In the genomic region with DNA sequence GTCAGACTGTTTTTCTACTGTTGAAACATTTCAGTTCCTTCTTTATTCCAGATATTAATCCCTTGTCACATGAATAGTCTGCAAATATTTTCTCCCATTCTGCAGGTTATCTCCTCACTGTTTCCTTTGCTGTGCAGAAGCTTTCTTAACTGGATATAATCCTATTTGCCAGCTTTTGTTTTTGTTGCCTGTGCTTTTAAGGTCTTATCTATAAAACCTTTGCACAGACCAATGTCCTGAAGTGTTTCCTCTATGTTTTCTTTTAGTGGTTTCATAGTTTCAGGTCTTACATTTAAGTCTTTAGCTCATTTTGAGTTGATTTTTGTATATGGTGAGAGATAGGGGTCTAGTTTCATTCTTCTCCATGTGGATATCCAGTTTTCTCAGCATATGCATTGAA, we compare ENCODE assay signal across 20 cellular contexts.
"Had no signal": no experiment of that assay in that cellular context is flagged by ENCODE, and none has a peak within 500 bp of the region (broad histone marks: within the 10 kb centered on the region; RNA-seq: fewer than 3 reads in every experiment).

No MANE protein-coding gene starts in this region.

- H3K27ac ChIP-seq: esophagus squamous epithelium, right atrium auricular region, suprapubic skin, transverse colon, vagina had no signal

- H3K4me1 ChIP-seq: esophagus squamous epithelium, right atrium auricular region, suprapubic skin had no signal

- H3K9me3 Mint-ChIP-seq: activated CD4-positive, alpha-beta memory T cell treated with anti-CD3 and anti-CD28 coated beads for 36 hours; activated T-helper 1 cell treated with anti-CD3 and anti-CD28 coated beads, Interleukin-12 subunit alpha, Interleukin-12 subunit beta, Interleukin-2, Interleukin-4 antibody, amounts not matched to agents 30 ng/mL and 10 ng/mL and 1 ng/mL, durations not matched to agents 14 hours and 24 hours and 36 hours; naive B cell; stimulated activated naive CD8-positive, alpha-beta T cell treated with anti-CD3 and anti-CD28 coated beads, Interleukin-15, amount 100 ng/mL, for 72 hours had no signal

- H3K4me1 Mint-ChIP-seq: neural crest cell had no signal

- H3K4me3 Mint-ChIP-seq: activated CD4-positive, alpha-beta memory T cell treated with anti-CD3 and anti-CD28 coated beads for 36 hours; activated CD4-positive, alpha-beta T cell treated with anti-CD3 and anti-CD28 coated beads for 36 hours; activated naive CD8-positive, alpha-beta T cell; activated T-helper 1 cell treated with anti-CD3 and anti-CD28 coated beads, Interleukin-12 subunit alpha, Interleukin-12 subunit beta, Interleukin-2, Interleukin-4 antibody, amounts not matched to agents 30 ng/mL and 10 ng/mL and 1 ng/mL, durations not matched to agents 14 hours and 24 hours and 36 hours; naive B cell; neural crest cell; stimulated activated naive CD8-positive, alpha-beta T cell treated with anti-CD3 and anti-CD28 coated beads, Interleukin-15, amount 100 ng/mL, for 72 hours; WTC11 had no signal

- H3K4me3 ChIP-seq: esophagus squamous epithelium, mucosa of descending colon, right atrium auricular region, suprapubic skin, transverse colon, vagina had no signal

- H3K9me3 ChIP-seq: esophagus squamous epithelium, mucosa of descending colon, right atrium auricular region, suprapubic skin, transverse colon, vagina had no signal

- DNase-seq: activated CD4-positive, alpha-beta memory T cell treated with anti-CD3 and anti-CD28 coated beads for 36 hours; activated CD4-positive, alpha-beta T cell treated with anti-CD3 and anti-CD28 coated beads for 36 hours; activated gamma-delta T cell treated with Interleukin-2 at 50 U/mL for 16 hours; activated T-cell treated with anti-CD3 and anti-CD28 coated beads for 4 hours; dermis blood vessel endothelial cell; effector memory CD4-positive, alpha-beta T cell; esophagus squamous epithelium; mesenchymal stem cell; mucosa of descending colon; naive B cell; stimulated activated naive CD8-positive, alpha-beta T cell treated with anti-CD3 and anti-CD28 coated beads, Interleukin-15, amount 100 ng/mL, for 72 hours; T-helper 9 cell; transverse colon had no signal

- ATAC-seq: activated CD4-positive, alpha-beta T cell treated with anti-CD3 and anti-CD28 coated beads for 36 hours; mucosa of descending colon; stimulated activated naive CD8-positive, alpha-beta T cell treated with anti-CD3 and anti-CD28 coated beads, Interleukin-15, amount 100 ng/mL, for 72 hours; WTC11 had no signal

- H3K27me3 ChIP-seq: esophagus squamous epithelium, right atrium auricular region, suprapubic skin, transverse colon, vagina had no signal

- H3K36me3 ChIP-seq: suprapubic skin, transverse colon, vagina had no signal

- H3K36me3 Mint-ChIP-seq: WTC11 had no signal

- H3K27ac Mint-ChIP-seq: activated CD4-positive, alpha-beta memory T cell treated with anti-CD3 and anti-CD28 coated beads for 36 hours; activated CD4-positive, alpha-beta T cell treated with anti-CD3 and anti-CD28 coated beads for 36 hours; activated T-helper 1 cell treated with anti-CD3 and anti-CD28 coated beads, Interleukin-12 subunit alpha, Interleukin-12 subunit beta, Interleukin-2, Interleukin-4 antibody, amounts not matched to agents 30 ng/mL and 10 ng/mL and 1 ng/mL, durations not matched to agents 14 hours and 24 hours and 36 hours had no signal

- H3K27me3 Mint-ChIP-seq: activated CD4-positive, alpha-beta memory T cell treated with anti-CD3 and anti-CD28 coated beads for 36 hours; activated CD4-positive, alpha-beta T cell treated with anti-CD3 and anti-CD28 coated beads for 36 hours; activated naive CD8-positive, alpha-beta T cell; naive B cell; stimulated activated naive CD8-positive, alpha-beta T cell treated with anti-CD3 and anti-CD28 coated beads, Interleukin-15, amount 100 ng/mL, for 72 hours had no signal
